8 cellular contexts compared by ENCODE assay signal in genomic region chr1:19341201-19342076, GRCh38. TPM values are rescaled to one million over a fixed set of nuclear protein-coding genes. Genes with fewer than 3 reads are reported as not detected.
DNase-seq lines count a peak whose midpoint lies in the region; ATAC-seq, FAIRE-seq and TF ChIP-seq lines count a peak whose summit lies in the region.

No MANE protein-coding gene starts in this region.

- H3K79me2 ChIP-seq in endothelial cell of umbilical vein (ENCODE audit: control insufficient read depth, insufficient read depth, low read length): no peaks in the 10 kb centered on the region

- H3K27ac ChIP-seq in AG04450 (ENCODE audit: low read depth, low read length) (no peak overlapping the region), endothelial cell of umbilical vein (ENCODE audit: insufficient read depth, low read depth, low read length) (no peak overlapping the region)

- dilution Hi-C loops in endothelial cell of umbilical vein (cut with MboI; ENCODE audit: extremely low pct_ligation_motif_present, low sequenced_read_pairs): no loop called here

- H3K9me3 ChIP-seq in AG04450 (ENCODE audit: control insufficient read depth, insufficient read depth, low read length) (no peaks in the 10 kb centered on the region; the same call in 1 of the 2 replicates), endothelial cell of umbilical vein (replicated peaks; ENCODE audit: control insufficient read depth, insufficient read depth, low read length) (no peaks in the 10 kb centered on the region)

- peak; percentile 87 for TF ChIP-seq CTCF in AG04450 (IDR thresholded peaks at IDR 0.05; ENCODE audit: low read depth, low read length)
- peak; percentile 78 for TF ChIP-seq CTCF in GM20000 (IDR thresholded peaks at IDR 0.05; ENCODE audit: extremely low read depth, missing control alignments)
- TF ChIP-seq CTCF in endothelial cell of umbilical vein (IDR thresholded peaks at IDR 0.05; ENCODE audit: extremely low read depth in 1 of 2, insufficient read depth in 1 of 2, low read depth in 1 of 2, low read length in 2 of 2): peak; percentile 91 to 92

- intact Hi-C loops in endothelial cell of umbilical vein (cut with micrococcal nuclease): loop anchor here (1.0 to 5.0 kb wide), 4 partner anchors 29 to 146 kb away; partner anchors contain the start of genes AKR7A2, CAPZB, EMC1 and MRTO4

- no peak for ATAC-seq in HG03439 (IDR thresholded peaks at IDR 0.05; ENCODE audit: unreplicated experiment)

- no peaks in the 10 kb centered on the region for H3K9me1 ChIP-seq in endothelial cell of umbilical vein (replicated peaks; ENCODE audit: control insufficient read depth, extremely low read depth, insufficient read depth, low read length)

- BruUV-seq in endothelial cell of umbilical vein (replicated peaks; lab: Mats Ljungman, UMichigan): no TSS peak

- peaks cover 4% of the 10 kb centered on the region for H3K4me1 ChIP-seq in endothelial cell of umbilical vein (ENCODE audit: control insufficient read depth, extremely low read depth, insufficient read depth, low read length)

- DNase-seq in AG04450 (ENCODE audit: low read depth, low spot score) (peak; percentile 33), GM20000 (ENCODE audit: low spot score) (peak; percentile 92), NOMO-1 treated with DMSO at 0.1 percent for 48 hours (lab: John Stamatoyannopoulos, UW; ENCODE audit: unreplicated experiment) (peak; percentile 39), endothelial cell of umbilical vein (ENCODE audit: low read depth, low spot score) (peak; percentile 72), myocyte (ENCODE audit: low read depth) (peak; percentile 58)
- peak; percentile 34 for DNase-seq in activated CD8-positive, alpha-beta memory T cell treated with anti-CD3 and anti-CD28 coated beads, Interleukin-2, amount 50 U/mL, for 24 hours (ENCODE audit: extremely low read depth)
- peak; percentile 42 to 55 for DNase-seq in stimulated activated CD8-positive, alpha-beta memory T cell treated with anti-CD3 and anti-CD28 coated beads, Interleukin-7, amount 100 ng/mL, for 1 hour (ENCODE audit: low read depth in 2 of 2)

- FAIRE-seq in endothelial cell of umbilical vein (lab: Jason Lieb, UNC): peak; percentile 59

- H3K27me3 ChIP-seq in AG04450 (ENCODE audit: control insufficient read depth, insufficient read depth, low read length) (no peaks in the 10 kb centered on the region), endothelial cell of umbilical vein (ENCODE audit: control insufficient read depth in 2 of 2, insufficient read depth in 2 of 2, low read length in 2 of 2) (no peaks in the 10 kb centered on the region)

- peaks cover 3 to 42% of the 10 kb centered on the region in 2 experiments for H3K36me3 ChIP-seq in endothelial cell of umbilical vein (ENCODE audit: control insufficient read depth in 2 of 2, extremely low read depth in 1 of 2, insufficient read depth in 2 of 2, low read length in 2 of 2)

- no peaks in the 10 kb centered on the region for H4K20me1 ChIP-seq in endothelial cell of umbilical vein (replicated peaks; ENCODE audit: control insufficient read depth, extremely low read depth, insufficient read depth, low read length)

- no peak overlapping the region for H2AFZ ChIP-seq in endothelial cell of umbilical vein (ENCODE audit: low read depth, low read length)

- POLR2A ChIA-PET in AG04450 (lab: Yijun Ruan, JAX): no interaction called here
- POLR2A ChIA-PET in endothelial cell of umbilical vein (lab: Charles Lee): interaction anchor here (0.5 kb wide), 1 partner anchor 22 kb away, joined by 7 read pairs; no protein-coding TSS in a partner anchor

- CTCF ChIA-PET in AG04450 (lab: Charles Lee) (interaction anchor here (0.6 to 9.7 kb wide), 26 partner anchors 9 to 792 kb away, joined by 3 to 45 read pairs (median 4); no protein-coding TSS in a partner anchor), endothelial cell of umbilical vein (lab: Charles Lee) (interaction anchor here (0.6 to 1.7 kb wide), 6 partner anchors 9 to 313 kb away, joined by 3 to 7 read pairs (median 4); no protein-coding TSS in a partner anchor)

- no peak overlapping the region for H3K4me2 ChIP-seq in endothelial cell of umbilical vein (ENCODE audit: insufficient read depth, low read length)

- H3K4me3 ChIP-seq in AG04450 (ENCODE audit: low read depth, low read length) (no peak overlapping the region), endothelial cell of umbilical vein (replicated peaks in 1 of 3; ENCODE audit: insufficient read depth in 1 of 3, low read depth in 1 of 3, low read length in 3 of 3) (no peak overlapping the region)

- H3K9ac ChIP-seq in endothelial cell of umbilical vein (replicated peaks; ENCODE audit: extremely low read depth, insufficient read depth, low read length): no peak overlapping the region

- TF ChIP-seq POLR2A in endothelial cell of umbilical vein (IDR thresholded peaks at IDR 0.05; ENCODE audit: low read depth, low read length): no peak

TF ChIP-seq in endothelial cell of umbilical vein, 7 proteins besides CTCF, POLR2A, EP300 and RAD21:
- TF ChIP-seq JUN (IDR thresholded peaks at IDR 0.05; ENCODE audit: borderline replicate concordance, insufficient read depth, insufficient read length, low read depth) (no peak), FOS (IDR thresholded peaks at IDR 0.05; ENCODE audit: borderline replicate concordance, insufficient read depth, low read length) (no peak), POLR2AphosphoS5 (IDR thresholded peaks at IDR 0.05; ENCODE audit: insufficient read depth, low read depth, low read length) (no peak), MAX (IDR thresholded peaks at IDR 0.05; ENCODE audit: insufficient read depth, insufficient read length) (no peak), EZH2 (IDR thresholded peaks at IDR 0.05; ENCODE audit: borderline replicate concordance, low read depth, low read length, severe bottlenecking) (no peak), MYC (IDR thresholded peaks at IDR 0.05; ENCODE audit: low read depth, low read length) (no peak), GATA2 (IDR thresholded peaks at IDR 0.05; ENCODE audit: insufficient read depth, insufficient read length, low read depth, low read length) (no peak)

RNA-seq across cellular contexts. Expression of gene SLC66A1, which starts 29.3 kb away (rescaled TPM):
- polyA plus RNA-seq in AG04450 (2011; rRNA removed) (11.5 and 16.3 TPM in 2 replicates), endothelial cell of umbilical vein (32.6 and 42.1 TPM in 2 replicates)
- 10.6 and 11.2 TPM in 2 replicates for polyA minus RNA-seq in AG04450 (2011; rRNA and poly(A)+ RNA removed)
- total RNA-seq in endothelial cell of umbilical vein (15.3 and 17.6 TPM in 2 replicates), myocyte (30.7 and 36.0 TPM in 2 replicates)
- polyA plus RNA-seq in endothelial cell of umbilical vein (2011; cell fraction: cytosol; rRNA removed): 16.2 and 21.9 TPM in 2 replicates
- 21.5 and 21.8 TPM in 2 replicates for polyA plus RNA-seq in endothelial cell of umbilical vein (2011; cell fraction: nucleus; rRNA removed)
- polyA plus RNA-seq in endothelial cell of umbilical vein (2012): 9.5 and 11.5 TPM in 2 replicates
- 16.0 and 24.0 TPM in 2 replicates for polyA minus RNA-seq in endothelial cell of umbilical vein
- polyA minus RNA-seq in endothelial cell of umbilical vein (2011; cell fraction: cytosol; rRNA and poly(A)+ RNA removed): 9.8 TPM
- 9.7 and 11.7 TPM in 2 replicates for polyA minus RNA-seq in endothelial cell of umbilical vein (2011; cell fraction: nucleus; rRNA and poly(A)+ RNA removed)
- polyA plus RNA-seq in myocyte (2012): 28.3 TPM

RNA-seq across cellular contexts. Expression of gene AKR7A2, which starts 29.5 kb away (rescaled TPM):
- polyA plus RNA-seq in AG04450 (2011; rRNA removed): 47.5 and 63.6 TPM in 2 replicates
- polyA minus RNA-seq in AG04450 (2011; rRNA and poly(A)+ RNA removed): 24.0 and 37.4 TPM in 2 replicates
- 45.2 and 48.0 TPM in 2 replicates for total RNA-seq in endothelial cell of umbilical vein
- polyA plus RNA-seq in endothelial cell of umbilical vein: 69.9 and 70.7 TPM in 2 replicates
- 41.8 and 47.3 TPM in 2 replicates for polyA plus RNA-seq in endothelial cell of umbilical vein (2011; cell fraction: cytosol; rRNA removed)
- 17.2 and 23.4 TPM in 2 replicates for polyA plus RNA-seq in endothelial cell of umbilical vein (2011; cell fraction: nucleus; rRNA removed)
- polyA plus RNA-seq in endothelial cell of umbilical vein (2012): 39.8 and 41.1 TPM in 2 replicates
- polyA minus RNA-seq in endothelial cell of umbilical vein: 25.8 and 29.4 TPM in 2 replicates
- 40.7 TPM for polyA minus RNA-seq in endothelial cell of umbilical vein (2011; cell fraction: cytosol; rRNA and poly(A)+ RNA removed)
- 10.5 and 13.2 TPM in 2 replicates for polyA minus RNA-seq in endothelial cell of umbilical vein (2011; cell fraction: nucleus; rRNA and poly(A)+ RNA removed)
- 101 and 168 TPM in 2 replicates for total RNA-seq in myocyte
- 67.7 TPM for polyA plus RNA-seq in myocyte (2012)

RNA-seq across cellular contexts. Expression of gene AKR7A3, which starts 52.9 kb away (rescaled TPM):
- polyA plus RNA-seq in AG04450 (2011; rRNA removed) (0.19 and 0.46 TPM in 2 replicates), endothelial cell of umbilical vein (0.50 and 0.51 TPM in 2 replicates)
- polyA minus RNA-seq in AG04450 (2011; rRNA and poly(A)+ RNA removed): 0.60 TPM in 1 of 2 replicates, not detected in the other
- total RNA-seq in endothelial cell of umbilical vein (0.49 and 0.85 TPM in 2 replicates), myocyte (0.19 and 0.52 TPM in 2 replicates)
- polyA plus RNA-seq in endothelial cell of umbilical vein (2011; cell fraction: cytosol; rRNA removed): 0.17 TPM in 2 replicates
- 1.6 and 2.2 TPM in 2 replicates for polyA plus RNA-seq in endothelial cell of umbilical vein (2011; cell fraction: nucleus; rRNA removed)
- 0.09 and 0.15 TPM in 2 replicates for polyA plus RNA-seq in endothelial cell of umbilical vein (2012)
- polyA minus RNA-seq in endothelial cell of umbilical vein: 0.38 and 0.56 TPM in 2 replicates
- not detected for polyA minus RNA-seq in endothelial cell of umbilical vein (2011; cell fraction: cytosol; rRNA and poly(A)+ RNA removed)
- polyA minus RNA-seq in endothelial cell of umbilical vein (2011; cell fraction: nucleus; rRNA and poly(A)+ RNA removed): 1.0 and 1.2 TPM in 2 replicates
- polyA plus RNA-seq in myocyte (2012): 0.61 TPM

Comparison
In these comparisons a context has a peak if more than half of its experiments do, and no peak if none do; other contexts are left out.
1. DNase-seq: peak in every context shown above with its lines; median percentile 92 in GM20000; 72 in endothelial cell of umbilical vein; 58 in myocyte; 48 in stimulated activated CD8-positive, alpha-beta memory T cell treated with anti-CD3 and anti-CD28 coated beads, Interleukin-7, amount 100 ng/mL, for 1 hour; 39 in NOMO-1 treated with DMSO at 0.1 percent for 48 hours; 34 in activated CD8-positive, alpha-beta memory T cell treated with anti-CD3 and anti-CD28 coated beads, Interleukin-2, amount 50 U/mL, for 24 hours; 33 in AG04450.